In the genomic region with DNA sequence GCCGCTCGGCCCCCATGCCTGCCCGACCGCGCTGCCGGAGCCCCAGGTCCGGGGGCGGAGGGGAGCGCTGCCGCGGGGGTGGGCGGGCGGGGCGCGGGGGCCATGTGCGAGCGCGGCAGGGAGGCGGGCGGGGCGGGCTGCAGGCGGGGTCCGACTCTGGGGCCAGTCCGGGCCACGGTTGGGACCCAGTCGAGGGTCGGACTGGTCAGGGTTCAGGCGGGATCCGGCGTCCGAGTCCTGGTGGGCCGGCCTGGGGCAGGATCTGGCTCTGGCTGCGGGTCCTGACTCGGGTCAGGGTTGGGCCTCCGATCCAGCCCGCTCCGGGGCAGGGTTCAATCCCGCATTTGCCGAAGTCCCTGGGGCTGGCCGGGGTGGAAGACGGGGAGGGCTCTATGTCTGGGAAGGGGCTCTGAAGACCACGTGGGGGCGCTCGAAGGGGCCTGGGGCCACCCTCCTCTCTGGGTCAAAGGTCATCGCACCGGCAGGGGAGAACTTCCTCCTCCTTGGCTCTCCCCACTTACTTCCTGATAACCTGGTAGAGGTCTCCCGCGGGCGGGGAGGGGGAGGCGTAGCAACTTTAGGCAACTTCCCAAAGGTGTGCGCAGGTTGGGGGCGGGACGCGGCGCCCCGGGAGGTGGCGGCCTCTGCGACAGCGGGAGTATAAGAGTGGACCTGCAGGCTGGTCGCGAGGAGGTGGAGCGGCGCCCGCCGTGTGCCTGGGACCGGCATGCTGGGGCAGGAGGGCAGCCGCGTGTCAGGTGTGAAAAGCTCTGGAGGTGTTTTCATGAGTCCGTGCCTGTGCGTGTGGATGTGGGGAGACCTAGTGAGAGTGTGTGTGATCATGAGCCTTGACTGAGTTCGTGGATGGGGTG, we compare ENCODE assay signal across 8 cellular contexts. TPM values are rescaled to one million over a fixed set of nuclear protein-coding genes. Genes with fewer than 3 reads are reported as not detected.
A peak's percentile ranks its signal among the peaks of the same experiment; 100 is the strongest.
DNase-seq lines count a peak whose midpoint lies in the region; ATAC-seq and TF ChIP-seq lines count a peak whose summit lies in the region.

No MANE protein-coding gene starts in this region.

- H3K27me3 ChIP-seq in Caco-2 (replicated peaks; ENCODE audit: control insufficient read depth, insufficient read depth, low read length) (no peaks in the 10 kb centered on the region), adrenal gland (no peaks in the 10 kb centered on the region), iPS DF 6.9 (ENCODE audit: control insufficient read depth, insufficient read depth, low read length) (no peaks in the 10 kb centered on the region), skeletal muscle satellite cell (ENCODE audit: control insufficient read depth, insufficient read depth, low read length) (no peaks in the 10 kb centered on the region)

- H3K9me3 ChIP-seq in Caco-2 (no peaks in the 10 kb centered on the region), KOPT-K1 (ENCODE audit: insufficient read depth, low read length, poor library complexity, severe bottlenecking) (no peaks in the 10 kb centered on the region), adrenal gland (replicated peaks in 1 of 3) (no peaks in the 10 kb centered on the region), iPS DF 6.9 (ENCODE audit: control insufficient read depth, insufficient read depth, low read length) (no peaks in the 10 kb centered on the region), skeletal muscle satellite cell (replicated peaks; ENCODE audit: low read length) (no peaks in the 10 kb centered on the region)

- peak in 1 of 2 experiments; percentile 66 for TF ChIP-seq CTCF in Caco-2 (IDR thresholded peaks at IDR 0.05; ENCODE audit: insufficient read depth in 1 of 2, low read depth in 1 of 2, low read length in 1 of 2, severe bottlenecking in 1 of 2, unreplicated experiment in 1 of 2)
- no peak for TF ChIP-seq CTCF in adrenal gland (IDR thresholded peaks at IDR 0.05)

- POLR2A ChIA-PET in Caco-2 (lab: Charles Lee): interaction anchor here (0.6 to 3.5 kb wide), 8 partner anchors 11 to 1714 kb away, joined by 3 to 86 read pairs (median 5); a partner anchor contains a TSS

- H3K4me3 Mint-ChIP-seq in Caco-2 (ENCODE audit: unreplicated experiment): peak overlapping the region; percentile 97

- intact Hi-C loops in Caco-2 (cut with micrococcal nuclease; ENCODE audit: unreplicated experiment) (loop anchor here (1.0 to 2.0 kb wide), 4 partner anchors 11 to 65 kb away; a partner anchor contains a TSS), adrenal gland (cut with DNase I) (no loop called here)

- peak; percentile 97 to 98 for DNase-seq in Caco-2
- peak; percentile 51 for DNase-seq in T follicular helper cell (ENCODE audit: low read depth)
- DNase-seq in adrenal gland: peak; percentile 57 to 84 (median 74)
- DNase-seq in iPS DF 6.9 (ENCODE audit: low read depth, low spot score): no peak
- DNase-seq in pons (ENCODE audit: low spot score): no peak

- peak overlapping the region; percentile 65 for H3K4me3 ChIP-seq in Caco-2 (ENCODE audit: low read depth, low read length)
- peak overlapping the region; percentile 33 to 91 (median 62) for H3K4me3 ChIP-seq in adrenal gland
- peak overlapping the region; percentile 62 for H3K4me3 ChIP-seq in iPS DF 6.9 (ENCODE audit: low read length)
- H3K4me3 ChIP-seq in skeletal muscle satellite cell (ENCODE audit: low read length): peak overlapping the region; percentile 75

- H3K9me3 Mint-ChIP-seq in Caco-2 (ENCODE audit: unreplicated experiment): no peaks in the 10 kb centered on the region

- H3K27me3 Mint-ChIP-seq in Caco-2 (ENCODE audit: insufficient read depth, unreplicated experiment): no peaks in the 10 kb centered on the region

- peak; percentile 32 for ATAC-seq in GM21390 (IDR thresholded peaks at IDR 0.05; ENCODE audit: unreplicated experiment)

- H3K36me3 Mint-ChIP-seq in Caco-2 (ENCODE audit: insufficient read depth, unreplicated experiment): peaks cover 49% of the 10 kb centered on the region

- WGBS in adrenal gland, 4 donors: 0 to 1% (median 1%) methylated on average over 13 to 68 of the region's 71 CpGs
- WGBS in iPS DF 6.9 (ENCODE audit: insufficient coverage, insufficient read length): no CpG with 5 or more reads among the region's 71 CpGs

- peak overlapping the region; percentile 96 for H3K4me2 ChIP-seq in skeletal muscle satellite cell (ENCODE audit: low read length)

- H3K36me3 ChIP-seq in Caco-2 (ENCODE audit: control insufficient read depth, insufficient read depth, low read length): peaks cover 3% of the 10 kb centered on the region; the same call in 1 of the 2 replicates
- H3K36me3 ChIP-seq in KOPT-K1 (ENCODE audit: insufficient read depth, low read length): peaks cover 34% of the 10 kb centered on the region
- H3K36me3 ChIP-seq in adrenal gland (replicated peaks in 1 of 2): no peaks in the 10 kb centered on the region
- 0 out of 2 replicates have a peak, but pooled peaks cover 4% of the 10 kb centered on the region for H3K36me3 ChIP-seq in iPS DF 6.9 (ENCODE audit: control insufficient read depth, insufficient read depth, low read length)
- no peaks in the 10 kb centered on the region for H3K36me3 ChIP-seq in skeletal muscle satellite cell (ENCODE audit: insufficient read depth, low read length)

- CTCF ChIA-PET in Caco-2 (lab: Charles Lee): interaction anchor here (0.6 to 5.8 kb wide), 7 partner anchors 12 to 54 kb away, joined by 3 to 61 read pairs (median 8); a partner anchor contains a TSS

- peak overlapping the region; percentile 84 for H3K9ac ChIP-seq in skeletal muscle satellite cell (ENCODE audit: low read depth, low read length)

- peaks cover 30% of the 10 kb centered on the region for H3K4me1 ChIP-seq in Caco-2
- H3K4me1 ChIP-seq in adrenal gland (replicated peaks in 1 of 2): peaks cover 9 to 26% of the 10 kb centered on the region in 2 donors
- peaks cover 8% of the 10 kb centered on the region for H3K4me1 ChIP-seq in iPS DF 6.9 (ENCODE audit: control insufficient read depth, insufficient read depth, low read length)
- H3K4me1 ChIP-seq in skeletal muscle satellite cell (ENCODE audit: control insufficient read depth, insufficient read depth, low read length): peaks cover 14% of the 10 kb centered on the region

- H3K4me1 Mint-ChIP-seq in Caco-2 (ENCODE audit: low read depth, unreplicated experiment): peaks cover 9% of the 10 kb centered on the region

- BruUV-seq in Caco-2 (replicated peaks; lab: Mats Ljungman, UMichigan): no TSS peak

- peak overlapping the region; percentile 96 for H3K27ac Mint-ChIP-seq in Caco-2 (ENCODE audit: unreplicated experiment)

- H3K27ac ChIP-seq in KOPT-K1 (ENCODE audit: low read depth, low read length, poor library complexity, severe bottlenecking): peak overlapping the region; percentile 80
- peak overlapping the region; percentile 7 to 96 (median 73) for H3K27ac ChIP-seq in adrenal gland
- H3K27ac ChIP-seq in iPS DF 6.9 (ENCODE audit: low read length): no peak overlapping the region

- peak in 1 of 2 donors; percentile 38 for TF ChIP-seq POLR2A in adrenal gland (IDR thresholded peaks at IDR 0.05)

RNA-seq across cellular contexts. Expression of a gene that starts 0.6 kb away (rescaled TPM):
- total RNA-seq in Caco-2 (2022) (66.9 and 71.7 TPM in 2 replicates), adrenal gland (10 to 100 TPM; 33.2 to 74.4 (median 58.7) TPM)
- polyA plus RNA-seq in adrenal gland: 10 to 100 TPM; 18.2 to 62.1 (median 56.0) TPM
- total RNA-seq in skeletal muscle satellite cell (2012; rRNA removed): 35.5 and 38.0 TPM in 2 replicates

RNA-seq across cellular contexts. Expression of a gene that starts 5.8 kb away (rescaled TPM):
- total RNA-seq in Caco-2 (2022) (12.8 and 16.7 TPM in 2 replicates), adrenal gland (under 1 TPM in 1 of 8 donors, not detected in 7; 0.69 TPM)
- polyA plus RNA-seq in adrenal gland: 1 to 10 TPM in 1 of 3 donors, under 1 TPM in 1, not detected in 1; 0.74 to 1.2 TPM
- not detected in 2 replicates for total RNA-seq in skeletal muscle satellite cell (2012; rRNA removed)

RNA-seq across cellular contexts. Expression of a gene that starts 11.4 kb away (rescaled TPM):
- total RNA-seq in Caco-2 (2022): 235 and 246 TPM in 2 replicates
- 100 to 1,000 TPM; 286 to 991 (median 377) TPM for total RNA-seq in adrenal gland
- polyA plus RNA-seq in adrenal gland: 100 to 1,000 TPM; 362 to 855 (median 658) TPM
- total RNA-seq in skeletal muscle satellite cell (2012; rRNA removed): 182 and 236 TPM in 2 replicates

RNA-seq across cellular contexts. Expression of a gene that starts 12.0 kb away (rescaled TPM):
- total RNA-seq in Caco-2 (2022): 269 and 306 TPM in 2 replicates
- 100 to 1,000 TPM; 324 to 684 (median 429) TPM for total RNA-seq in adrenal gland
- polyA plus RNA-seq in adrenal gland: 100 to 1,000 TPM; 403 to 713 (median 555) TPM
- total RNA-seq in skeletal muscle satellite cell (2012; rRNA removed): 128 and 144 TPM in 2 replicates

RNA-seq across cellular contexts. Expression of a gene that starts 14.8 kb away (rescaled TPM):
- total RNA-seq in Caco-2 (2022) (not detected in 2 replicates), adrenal gland (under 1 TPM in 1 of 8 donors, not detected in 7; 0.54 TPM)
- polyA plus RNA-seq in adrenal gland: under 1 TPM in 1 of 3 donors, not detected in 2; 0.10 TPM
- under 0.01 TPM in 1 of 2 replicates, not detected in the other for total RNA-seq in skeletal muscle satellite cell (2012; rRNA removed)

Comparison
In these comparisons a context has a peak if more than half of its experiments do, and no peak if none do; other contexts are left out.
1. DNase-seq: peak in Caco-2 (2 of 2), T follicular helper cell (single experiment) and adrenal gland (7 of 7); none in iPS DF 6.9 (single experiment) and pons (single experiment).
2. Peak in every context shown above with its lines, with median percentiles within 50 percentile points of each other: H3K4me3 ChIP-seq.